In the genomic region with DNA sequence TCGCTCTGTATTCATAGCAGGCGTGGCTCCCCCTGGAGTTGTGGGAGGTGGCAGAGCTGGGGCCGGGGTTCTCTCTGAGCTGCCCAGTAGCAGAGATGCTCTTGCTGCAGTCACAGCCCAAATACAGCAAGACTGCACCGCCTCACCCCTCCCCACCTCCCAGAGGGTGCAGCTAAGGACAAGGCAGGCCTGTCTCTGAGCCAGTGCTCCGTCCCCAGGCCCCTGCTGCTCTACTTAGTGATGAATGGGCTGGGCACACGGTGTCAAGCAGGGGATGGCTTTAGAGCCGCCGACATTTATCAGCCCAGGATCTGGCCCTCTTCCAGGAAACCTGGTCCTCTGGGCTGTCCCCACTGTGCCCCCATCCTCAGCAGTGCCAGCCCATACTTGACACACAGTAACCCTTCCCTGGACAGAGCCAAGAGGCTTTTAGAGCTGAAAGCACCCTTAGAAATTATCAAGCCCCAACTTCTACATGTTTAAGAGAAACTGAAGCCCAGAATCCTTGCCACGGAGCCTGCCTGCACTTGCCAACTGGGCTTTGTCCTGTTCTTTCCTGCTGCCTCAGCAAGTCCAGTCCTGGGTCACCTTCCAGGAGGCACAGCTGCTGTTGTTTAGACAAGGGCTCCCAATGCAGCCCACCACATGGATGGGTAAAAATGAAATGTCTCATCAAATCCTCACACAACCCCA, we compare ENCODE assay signal across 15 cellular contexts.
DNase-seq lines count a peak whose midpoint lies in the region; ATAC-seq, FAIRE-seq and TF ChIP-seq lines count a peak whose summit lies in the region.
"Had no signal": no experiment of that assay in that cellular context is flagged by ENCODE, and none has a peak within 500 bp of the region (broad histone marks: within the 10 kb centered on the region; RNA-seq: fewer than 3 reads in every experiment).

No MANE protein-coding gene starts in this region.

- in situ Hi-C loops in gastrocnemius medialis (cut with MboI; ENCODE audit: low sequenced_read_pairs in 4 of 4), result no loop called here

- no peak for ATAC-seq in gastrocnemius medialis
- ATAC-seq: activated T-helper 17 cell treated with anti-CD3 and anti-CD28 coated beads, Interleukin-2, amount 50 U/mL, for 72 hours; left colon had no signal

- H3K27ac ChIP-seq in gastrocnemius medialis (no peak overlapping the region), small intestine (ENCODE audit: low read depth in 1 of 2, low read length in 1 of 2) (no peak overlapping the region)

- H3K36me3 ChIP-seq in H7 (replicated peaks; ENCODE audit: control insufficient read depth, insufficient read depth, low read length) (no peaks in the 10 kb centered on the region), gastrocnemius medialis (no peaks in the 10 kb centered on the region), small intestine (ENCODE audit: control insufficient read depth in 2 of 2, insufficient read depth in 2 of 2, low read length in 2 of 2) (no peaks in the 10 kb centered on the region)

- H3K4me3 ChIP-seq in H7 (ENCODE audit: insufficient read depth, low read depth, low read length) (no peak overlapping the region), epithelial cell of esophagus (ENCODE audit: low read length) (no peak overlapping the region), gastrocnemius medialis (no peak overlapping the region), small intestine (ENCODE audit: low read depth in 1 of 2, low read length in 2 of 2) (no peak overlapping the region)

- H3K4me1 ChIP-seq in gastrocnemius medialis (peaks cover 7 to 8% of the 10 kb centered on the region in 2 donors), small intestine (ENCODE audit: control insufficient read depth in 2 of 2, insufficient read depth in 1 of 2, low read depth in 1 of 2, low read length in 1 of 2) (no peaks in the 10 kb centered on the region)

- no peak for TF ChIP-seq POLR2A in gastrocnemius medialis (IDR thresholded peaks at IDR 0.05)

- intact Hi-C loops in gastrocnemius medialis (cut with DNase I; ENCODE audit: low total_unique reads), result no loop called here

- H3K27me3 ChIP-seq in H7 (ENCODE audit: control insufficient read depth, insufficient read depth, low read length), result no peaks in the 10 kb centered on the region
- no peaks in the 10 kb centered on the region for H3K27me3 ChIP-seq in gastrocnemius medialis
- no peaks in the 10 kb centered on the region for H3K27me3 ChIP-seq in small intestine (ENCODE audit: control insufficient read depth in 2 of 2, insufficient read depth in 2 of 2, low read length in 2 of 2)

- DNase-seq in H7, result peak; percentile 54
- peak; percentile 60 for DNase-seq in NCI-H2227 treated with DMSO at 0.1 percent for 48 hours (lab: John Stamatoyannopoulos, UW)
- peak; percentile 66 for DNase-seq in epithelial cell of esophagus (ENCODE audit: low read depth)
- peak; percentile 1 for DNase-seq in pons (ENCODE audit: low spot score)
- DNase-seq in gastrocnemius medialis, result no peak
- DNase-seq in small intestine, result no peak
- no peak for DNase-seq in GDM1 (lab: John Stamatoyannopoulos, UW)
- DNase-seq: activated CD4-positive, alpha-beta T cell treated with anti-CD3 and anti-CD28 coated beads, Interleukin-2, amount 10 ng/mL, durations not matched to agents 7 days and 5 days; CD4-positive, CD25-positive, alpha-beta regulatory T cell; effector memory CD4-positive, alpha-beta T cell; IMR-90; left colon; naive B cell; NCI-H1694 had no signal

- H3K9me3 ChIP-seq in gastrocnemius medialis (no peaks in the 10 kb centered on the region), small intestine (ENCODE audit: control insufficient read depth, low read depth) (no peaks in the 10 kb centered on the region)

- no peak for FAIRE-seq in small intestine (lab: Jason Lieb, UNC)

- TF ChIP-seq CTCF in epithelial cell of esophagus (IDR thresholded peaks at IDR 0.05; ENCODE audit: insufficient read depth, low read depth, low read length, missing control alignments) (no peak), gastrocnemius medialis (IDR thresholded peaks at IDR 0.05 in 4 of 5, conservative IDR thresholded peaks at IDR 0.05 in 1 of 5) (no peak)

- WGBS in small intestine, 3 donors, result 16 to 50% (median 26%) methylated on average over 9 of the region's 9 CpGs

Comparison
In these comparisons a context has a peak if more than half of its experiments do, and no peak if none do; other contexts are left out.
1. DNase-seq: peak in H7 (single experiment), NCI-H2227 treated with DMSO at 0.1 percent for 48 hours (single experiment), epithelial cell of esophagus (single experiment) and pons (single experiment); none in gastrocnemius medialis (0 of 2), small intestine (single experiment) and GDM1 (single experiment).